7 cellular contexts compared by ENCODE assay signal in genomic region chr7:873367-874002, GRCh38. TPM values are rescaled to one million over a fixed set of nuclear protein-coding genes. Genes with fewer than 3 reads are reported as not detected.
DNase-seq lines count a peak whose midpoint lies in the region; ATAC-seq, FAIRE-seq and TF ChIP-seq lines count a peak whose summit lies in the region.

No MANE protein-coding gene starts in this region.

- no peaks in the 10 kb centered on the region for H3K9me3 ChIP-seq in gastrocnemius medialis

- peak; percentile 33 to 57 for ATAC-seq in gastrocnemius medialis
- ATAC-seq in HG03095 (IDR thresholded peaks at IDR 0.05; ENCODE audit: unreplicated experiment): no peak

- TF ChIP-seq POLR2A in gastrocnemius medialis (IDR thresholded peaks at IDR 0.05): no peak

- in situ Hi-C loops in astrocyte of the cerebellum (cut with HindIII; ENCODE audit: low sequenced_read_pairs) (no loop called here), gastrocnemius medialis (cut with MboI; ENCODE audit: low sequenced_read_pairs in 4 of 4) (loop anchor here in 3 of 4 donors (5.0 to 10.0 kb wide), 3 partner anchors 49 to 89 kb away; no protein-coding TSS in a partner anchor)

- peaks cover 0 to 31% of the 10 kb centered on the region in 2 donors for H3K36me3 ChIP-seq in gastrocnemius medialis

- peak; percentile 80 for FAIRE-seq in GM18507 (lab: Jason Lieb, UNC)

- no peaks in the 10 kb centered on the region for H3K27me3 ChIP-seq in gastrocnemius medialis

- peaks cover 32 to 33% of the 10 kb centered on the region in 2 donors for H3K4me1 ChIP-seq in gastrocnemius medialis

- peak; percentile 75 for DNase-seq in GM18507 (ENCODE audit: extremely low spot score, insufficient read length, low read depth)
- DNase-seq in NCI-H1930 (lab: John Stamatoyannopoulos, UW): peak; percentile 31 to 64
- DNase-seq in T1000 (lab: John Stamatoyannopoulos, UW): peak; percentile 62
- DNase-seq in astrocyte of the cerebellum (ENCODE audit: low read depth): peak; percentile 44
- DNase-seq in hippocampal formation (lab: John Stamatoyannopoulos, UW): peak; percentile 59 to 69
- peak; percentile 71 to 87 for DNase-seq in gastrocnemius medialis

- H3K4me3 ChIP-seq in astrocyte of the cerebellum (ENCODE audit: low read depth, low read length): no peak overlapping the region
- no peak overlapping the region for H3K4me3 ChIP-seq in gastrocnemius medialis

- intact Hi-C loops in gastrocnemius medialis (cut with DNase I; ENCODE audit: low total_unique reads): loop anchor here (1.0 to 10.0 kb wide), 5 partner anchors 38 to 549 kb away; no protein-coding TSS in a partner anchor

- TF ChIP-seq CTCF in astrocyte of the cerebellum (IDR thresholded peaks at IDR 0.05; ENCODE audit: low read depth, low read length, missing control alignments) (peak; percentile 98), gastrocnemius medialis (IDR thresholded peaks at IDR 0.05 in 4 of 5, conservative IDR thresholded peaks at IDR 0.05 in 1 of 5) (peak; percentile 91 to 97 (median 96))

- peak overlapping the region; percentile 65 to 96 (median 93) for H3K27ac ChIP-seq in gastrocnemius medialis

RNA-seq across cellular contexts. Expression of gene GET4, which starts 2.9 kb away (rescaled TPM):
- 10 to 100 TPM; 24.6 to 40.8 (median 30.0) TPM for total RNA-seq in gastrocnemius medialis

RNA-seq across cellular contexts. Expression of gene SUN1, which starts 41.2 kb away (rescaled TPM):
- total RNA-seq in gastrocnemius medialis: 100 to 1,000 TPM; 112 to 154 (median 132) TPM
